In genomic region chr17:58517378-58517927, GRCh38 we compare ENCODE assay signal across 8 cellular contexts. TPM values are rescaled to one million over a fixed set of nuclear protein-coding genes. Genes with fewer than 3 reads are reported as not detected.
DNase-seq lines count a peak whose midpoint lies in the region; ATAC-seq and TF ChIP-seq lines count a peak whose summit lies in the region.
"Had no signal": no experiment of that assay in that cellular context is flagged by ENCODE, and none has a peak within 500 bp of the region (broad histone marks: within the 10 kb centered on the region; RNA-seq: fewer than 3 reads in every experiment).

No MANE protein-coding gene starts in this region.

- H3K79me2 ChIP-seq in GM23248 (ENCODE audit: insufficient read depth) = no peaks in the 10 kb centered on the region

- H3K27me3 ChIP-seq in GM23248 (replicated peaks; ENCODE audit: insufficient read depth) (no peaks in the 10 kb centered on the region), Panc1 (ENCODE audit: control insufficient read depth, insufficient read depth, low read length) (no peaks in the 10 kb centered on the region)

- H3K27ac ChIP-seq in GM23248 (peak overlapping the region; percentile 55), Panc1 (ENCODE audit: low read length) (peak overlapping the region; percentile 71)

- H3K9me3 ChIP-seq in GM23248 (ENCODE audit: low read depth) (no peaks in the 10 kb centered on the region), Panc1 (ENCODE audit: control insufficient read depth, insufficient read depth, low read depth, low read length) (no peaks in the 10 kb centered on the region)

- peak overlapping the region; percentile 75 for H3K9ac ChIP-seq in GM23248

- CTCF ChIA-PET in Panc1 (lab: Charles Lee) = no interaction called here

- H3K4me2 ChIP-seq in GM23248 (ENCODE audit: unreplicated experiment) = peak overlapping the region; percentile 79

- no TSS peak for BruUV-seq in Panc1 (replicated peaks; lab: Mats Ljungman, UMichigan)

- no peaks in the 10 kb centered on the region for H4K20me1 ChIP-seq in GM23248 (ENCODE audit: insufficient read depth)

- POLR2A ChIA-PET in Panc1 (lab: Charles Lee) = interaction anchor here (0.5 kb wide), 1 partner anchor 114 kb away, joined by 7 read pairs; no protein-coding TSS in a partner anchor

- DNase-seq in GM23248 (no peak), Panc1 (ENCODE audit: low read depth, low spot score) (no peak), fibroblast of mammary gland (ENCODE audit: low read depth) (no peak), skeletal muscle cell (ENCODE audit: low read depth) (no peak), pons (ENCODE audit: low spot score) (no peak)
- no peak for DNase-seq in stimulated activated naive CD4-positive, alpha-beta T cell treated with Interleukin-2 at 50 U/mL for 16 hours (lab: John Stamatoyannopoulos, UW)

- H3K4me1 ChIP-seq in GM23248 (ENCODE audit: insufficient read depth) = 0 out of 2 replicates have a peak, but pooled peaks cover 5% of the 10 kb centered on the region
- H3K4me1 ChIP-seq in Panc1 (ENCODE audit: control insufficient read depth, insufficient read depth, low read length) = peaks cover 9% of the 10 kb centered on the region; the same call in 1 of the 2 replicates

- H3K36me3 ChIP-seq in GM23248 (ENCODE audit: low read depth) (no peaks in the 10 kb centered on the region), Panc1 (ENCODE audit: control insufficient read depth, insufficient read depth, low read length) (no peaks in the 10 kb centered on the region; the same call in 1 of the 2 replicates)

- in situ Hi-C loops in GM23248 (cut with MboI) (no loop called here), Panc1 (cut with HindIII; ENCODE audit: low pct_unique_long_range_greater_than_20kb, low sequenced_read_pairs) (no loop called here)

- ATAC-seq in Panc1 (peak; percentile 25; the same call in 1 of the 2 replicates), HG02588 (IDR thresholded peaks at IDR 0.05; ENCODE audit: unreplicated experiment) (no peak)

- H2AFZ ChIP-seq in GM23248 = peak overlapping the region; percentile 83

- H3K4me3 ChIP-seq in GM23248 (peak overlapping the region; percentile 74), Panc1 (ENCODE audit: low read depth in 2 of 2, low read length in 2 of 2) (peak overlapping the region; percentile 87 to 95), fibroblast of mammary gland (ENCODE audit: control insufficient read depth, low read depth, low read length) (peak overlapping the region; percentile 86), skeletal muscle cell (ENCODE audit: low read depth, low read length) (peak overlapping the region; percentile 70)

- no peaks in the 10 kb centered on the region for H3K9me2 ChIP-seq in GM23248 (ENCODE audit: insufficient read depth)

- 1 to 2% methylated on average over 22 to 27 of the region's 27 CpGs for WGBS in GM23248 (ENCODE audit: low coverage in 1 of 2, low lambda C conversion rate in 2 of 2, missing lambda C conversion rate in 2 of 2), 2 experiments

- intact Hi-C loops in Panc1 (cut with micrococcal nuclease; ENCODE audit: unreplicated experiment) = loop anchor here (10.0 kb wide), 1 partner anchor 117 kb away; no protein-coding TSS in a partner anchor

- H3F3A ChIP-seq in GM23248 (ENCODE audit: insufficient read depth) = peaks cover 20% of the 10 kb centered on the region

- TF ChIP-seq CTCF in Panc1 (IDR thresholded peaks at IDR 0.05) (no peak), fibroblast of mammary gland (conservative IDR thresholded peaks at IDR 0.05; ENCODE audit: control insufficient read depth, insufficient read depth, low read depth, low read length) (no peak)

RNA-seq across cellular contexts. Expression of gene MTMR4, which starts 3.0 kb away (rescaled TPM):
- 19.6 and 20.4 TPM in 2 replicates for total RNA-seq in GM23248 (2014; rRNA removed; shearing (Covaris generic))
- polyA plus RNA-seq in GM23248 (2016; fragmentation: Nextera tagmentation; extraction: Ambion mirVana) = 8.0 and 8.2 TPM in 2 replicates
- total RNA-seq in Panc1 (2021; ENCODE audit: unreplicated experiment) = 20.8 TPM
- 11.5 TPM for polyA plus RNA-seq in Panc1 (2012; ENCODE audit: insufficient read length)

RNA-seq across cellular contexts. Expression of gene HSF5, which starts 29.2 kb away (rescaled TPM):
- total RNA-seq in GM23248 (2014; rRNA removed; shearing (Covaris generic)) = not detected in 2 replicates
- polyA plus RNA-seq in GM23248 (2016; fragmentation: Nextera tagmentation; extraction: Ambion mirVana) = not detected in 2 replicates
- not detected for total RNA-seq in Panc1 (2021; ENCODE audit: unreplicated experiment)
- not detected for polyA plus RNA-seq in Panc1 (2012; ENCODE audit: insufficient read length)
- total RNA-seq: dermis microvascular lymphatic vessel endothelial cell had no signal
